1 cellular context compared by ENCODE assay signal in the genomic region with DNA sequence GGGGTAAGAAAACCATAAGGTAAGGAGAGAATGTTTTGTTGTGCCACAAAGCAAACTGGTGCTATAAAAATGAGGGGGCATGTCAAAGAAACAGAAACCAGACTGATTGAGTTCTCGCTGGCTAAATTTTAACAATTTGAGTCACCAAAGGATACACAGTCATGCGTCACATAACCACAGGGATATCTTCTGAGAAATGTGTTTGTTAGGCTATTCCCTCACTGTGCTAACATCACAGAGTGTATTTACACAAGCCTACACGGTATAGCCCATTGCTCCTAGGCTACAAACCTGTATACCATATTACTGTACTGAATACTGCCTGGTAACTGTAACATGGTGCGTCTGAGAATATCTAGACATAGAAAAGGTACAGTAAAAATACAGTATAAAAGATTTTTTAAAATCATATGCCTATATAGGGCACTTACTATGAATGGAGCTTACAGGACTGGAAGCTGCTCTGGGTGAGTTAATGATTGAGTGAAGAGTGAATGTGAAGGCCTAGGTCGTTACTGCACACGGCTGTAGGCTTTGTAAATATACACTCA.
TF ChIP-seq lines count a peak whose summit lies in the region.

No MANE protein-coding gene starts in this region.

TF ChIP-seq in K562, 482 proteins besides CTCF, POLR2A, EP300 and RAD21 (continued from another document):
- TF ChIP-seq CREB1 (IDR thresholded peaks at IDR 0.05) (no peak), CREB1 (CRISPR knock-in tag; IDR thresholded peaks at IDR 0.05) (peak; percentile 74; the same call in 1 of the 2 replicates), FOSL1 (tag; conservative IDR thresholded peaks at IDR 0.05) (peak; percentile 79), CHD7 (IDR thresholded peaks at IDR 0.05; ENCODE audit: low read depth, low read length) (no peak), CREM (IDR thresholded peaks at IDR 0.05; ENCODE audit: low read depth) (peak; percentile 74), ZNF780A (CRISPR knock-in tag; IDR thresholded peaks at IDR 0.05) (no peak)
TF ChIP-seq in K562: peak in this region for 9.
